Comparison of ENCODE assay signal across 1 cellular context in the genomic region with DNA sequence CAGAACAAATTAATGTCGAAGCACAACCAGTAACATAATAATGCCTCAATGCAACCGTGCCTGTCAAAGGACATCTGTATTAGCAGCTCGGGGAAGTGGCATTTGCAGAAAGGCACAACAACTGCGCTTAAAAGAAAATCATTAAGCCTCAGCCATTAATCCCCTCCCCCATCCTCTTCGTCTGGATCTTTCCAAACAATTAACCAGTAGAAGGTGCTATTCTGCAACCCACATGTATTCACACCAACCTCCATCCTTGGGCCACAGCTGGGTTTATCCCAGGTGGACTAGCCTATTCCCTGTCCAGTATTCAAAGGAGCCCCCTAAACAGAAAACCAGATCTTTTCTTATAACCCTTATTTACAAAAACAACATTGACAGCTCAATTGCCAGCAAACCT.
TF ChIP-seq lines count a peak whose summit lies in the region.

No MANE protein-coding gene starts in this region.

TF ChIP-seq in GM12878, 131 proteins besides CTCF, POLR2A, EP300 and RAD21:
- TF ChIP-seq, protein P1, sequence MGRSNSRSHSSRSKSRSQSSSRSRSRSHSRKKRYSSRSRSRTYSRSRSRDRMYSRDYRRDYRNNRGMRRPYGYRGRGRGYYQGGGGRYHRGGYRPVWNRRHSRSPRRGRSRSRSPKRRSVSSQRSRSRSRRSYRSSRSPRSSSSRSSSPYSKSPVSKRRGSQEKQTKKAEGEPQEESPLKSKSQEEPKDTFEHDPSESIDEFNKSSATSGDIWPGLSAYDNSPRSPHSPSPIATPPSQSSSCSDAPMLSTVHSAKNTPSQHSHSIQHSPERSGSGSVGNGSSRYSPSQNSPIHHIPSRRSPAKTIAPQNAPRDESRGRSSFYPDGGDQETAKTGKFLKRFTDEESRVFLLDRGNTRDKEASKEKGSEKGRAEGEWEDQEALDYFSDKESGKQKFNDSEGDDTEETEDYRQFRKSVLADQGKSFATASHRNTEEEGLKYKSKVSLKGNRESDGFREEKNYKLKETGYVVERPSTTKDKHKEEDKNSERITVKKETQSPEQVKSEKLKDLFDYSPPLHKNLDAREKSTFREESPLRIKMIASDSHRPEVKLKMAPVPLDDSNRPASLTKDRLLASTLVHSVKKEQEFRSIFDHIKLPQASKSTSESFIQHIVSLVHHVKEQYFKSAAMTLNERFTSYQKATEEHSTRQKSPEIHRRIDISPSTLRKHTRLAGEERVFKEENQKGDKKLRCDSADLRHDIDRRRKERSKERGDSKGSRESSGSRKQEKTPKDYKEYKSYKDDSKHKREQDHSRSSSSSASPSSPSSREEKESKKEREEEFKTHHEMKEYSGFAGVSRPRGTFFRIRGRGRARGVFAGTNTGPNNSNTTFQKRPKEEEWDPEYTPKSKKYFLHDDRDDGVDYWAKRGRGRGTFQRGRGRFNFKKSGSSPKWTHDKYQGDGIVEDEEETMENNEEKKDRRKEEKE (IDR thresholded peaks at IDR 0.05) = no peak
- TF ChIP-seq RUNX3 (IDR thresholded peaks at IDR 0.05; ENCODE audit: low read length) (peak; percentile 35; the same call in 1 of the 2 replicates), SMAD1 (IDR thresholded peaks at IDR 0.05; ENCODE audit: low read depth, partially characterized antibody) (no peak), ZNF217 (IDR thresholded peaks at IDR 0.05) (no peak), MTA3 (IDR thresholded peaks at IDR 0.05; ENCODE audit: borderline replicate concordance, low read length) (no peak), CHD2 (IDR thresholded peaks at IDR 0.05; ENCODE audit: borderline replicate concordance, low read depth, low read length) (peak; percentile 35; the same call in 1 of the 2 replicates), SMC3 (IDR thresholded peaks at IDR 0.05; ENCODE audit: borderline replicate concordance, low read length) (no peak)
- TF ChIP-seq, protein P2, sequence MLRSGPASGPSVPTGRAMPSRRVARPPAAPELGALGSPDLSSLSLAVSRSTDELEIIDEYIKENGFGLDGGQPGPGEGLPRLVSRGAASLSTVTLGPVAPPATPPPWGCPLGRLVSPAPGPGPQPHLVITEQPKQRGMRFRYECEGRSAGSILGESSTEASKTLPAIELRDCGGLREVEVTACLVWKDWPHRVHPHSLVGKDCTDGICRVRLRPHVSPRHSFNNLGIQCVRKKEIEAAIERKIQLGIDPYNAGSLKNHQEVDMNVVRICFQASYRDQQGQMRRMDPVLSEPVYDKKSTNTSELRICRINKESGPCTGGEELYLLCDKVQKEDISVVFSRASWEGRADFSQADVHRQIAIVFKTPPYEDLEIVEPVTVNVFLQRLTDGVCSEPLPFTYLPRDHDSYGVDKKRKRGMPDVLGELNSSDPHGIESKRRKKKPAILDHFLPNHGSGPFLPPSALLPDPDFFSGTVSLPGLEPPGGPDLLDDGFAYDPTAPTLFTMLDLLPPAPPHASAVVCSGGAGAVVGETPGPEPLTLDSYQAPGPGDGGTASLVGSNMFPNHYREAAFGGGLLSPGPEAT (IDR thresholded peaks at IDR 0.05; ENCODE audit: low read depth) = peak; percentile 24; the same call in 1 of the 2 replicates
